8 cellular contexts compared by ENCODE assay signal in the genomic region with DNA sequence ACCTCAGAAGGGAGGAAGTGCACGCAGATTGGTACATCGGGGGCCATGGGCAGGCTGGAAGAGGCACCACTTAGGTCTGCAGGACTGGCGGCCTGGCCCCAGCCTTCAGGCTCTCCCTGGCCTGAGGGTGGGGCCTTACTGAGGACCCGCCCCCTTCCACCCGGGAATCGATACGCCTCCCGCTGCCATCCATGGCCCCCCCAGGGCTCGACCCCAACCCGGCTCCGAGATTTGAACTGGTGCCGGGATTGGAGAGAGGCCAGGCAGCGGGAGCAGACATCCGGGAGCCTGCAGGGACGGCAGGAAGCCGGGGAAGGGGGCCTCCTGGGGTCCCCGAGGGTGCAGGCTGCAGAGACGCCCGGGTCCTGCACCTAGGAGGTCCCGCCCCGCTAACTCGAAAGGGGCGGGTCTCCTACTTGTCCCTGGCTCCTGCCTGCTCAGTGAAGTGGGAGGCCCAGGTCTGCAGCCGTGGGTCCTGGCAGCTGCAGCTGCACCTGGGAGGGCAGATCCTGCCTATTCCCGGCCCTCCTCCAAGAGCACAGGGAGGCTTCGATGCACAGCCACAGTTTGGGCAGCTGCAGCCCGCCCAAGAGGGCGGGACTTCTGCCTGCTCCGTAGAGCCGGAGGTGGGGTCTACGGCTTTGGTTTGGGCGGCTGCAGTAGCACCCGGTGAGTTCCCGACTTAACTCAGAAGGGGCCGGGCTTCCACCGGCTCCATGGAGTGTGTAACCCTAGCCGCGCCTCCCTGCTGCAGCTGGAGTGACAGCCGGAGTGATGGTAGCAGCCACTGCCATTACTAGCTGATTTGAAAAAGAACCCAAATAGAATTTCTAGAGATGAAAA. TPM values are rescaled to one million over a fixed set of nuclear protein-coding genes. Genes with fewer than 3 reads are reported as not detected.
A peak's percentile ranks its signal among the peaks of the same experiment; 100 is the strongest.
DNase-seq lines count a peak whose midpoint lies in the region; ATAC-seq and TF ChIP-seq lines count a peak whose summit lies in the region.

No MANE protein-coding gene starts in this region.

- no peaks in the 10 kb centered on the region for H3K36me3 ChIP-seq in stomach smooth muscle (ENCODE audit: control insufficient read depth in 2 of 2, insufficient read depth in 2 of 2, low read length in 2 of 2)

- peak overlapping the region in 1 of 2 donors; percentile 29 for H3K9ac ChIP-seq in stomach smooth muscle (ENCODE audit: low read length in 2 of 2)

- no peak overlapping the region for H3K27ac ChIP-seq in stomach smooth muscle (ENCODE audit: low read length)

- no peak overlapping the region for H3K27ac Mint-ChIP-seq in IgD-negative memory B cell
- peak overlapping the region; percentile 76 to 81 for H3K27ac Mint-ChIP-seq in natural killer cell

- H3K4me1 ChIP-seq in stomach smooth muscle (ENCODE audit: control insufficient read depth, insufficient read depth, low read length), result peaks cover 8% of the 10 kb centered on the region

- H3K4me1 Mint-ChIP-seq in IgD-negative memory B cell, result peaks cover 5 to 15% (median 9%) of the 10 kb centered on the region in 3 donors
- H3K4me1 Mint-ChIP-seq in natural killer cell, result peaks cover 14% of the 10 kb centered on the region in 2 donors

- peak overlapping the region; percentile 63 for H3K4me3 ChIP-seq in fibroblast of pulmonary artery (replicated peaks; ENCODE audit: low read depth, low read length)
- peak overlapping the region; percentile 60 to 83 for H3K4me3 ChIP-seq in stomach smooth muscle (ENCODE audit: low read length in 2 of 2)

- no peak for TF ChIP-seq CTCF in fibroblast of pulmonary artery (IDR thresholded peaks at IDR 0.05; ENCODE audit: low read length, missing control alignments)
- TF ChIP-seq CTCF in natural killer cell (IDR thresholded peaks at IDR 0.05), result no peak

- DNase-seq in DMS53 (lab: John Stamatoyannopoulos, UW) (peak; percentile 99), activated T-helper 1 cell treated with Interleukin-2 at 50 U/mL for 16 hours (ENCODE audit: low read depth) (peak; percentile 43), fibroblast of pulmonary artery (ENCODE audit: low read depth) (peak; percentile 89), natural killer cell (peak; percentile 41)

- no peaks in the 10 kb centered on the region for H3K9me3 ChIP-seq in stomach smooth muscle (ENCODE audit: control insufficient read depth in 2 of 2, low read length in 2 of 2)

- H3K9me3 Mint-ChIP-seq in IgD-negative memory B cell (no peaks in the 10 kb centered on the region), natural killer cell (no peaks in the 10 kb centered on the region)

- peak; percentile 90 for ATAC-seq in GM21717 (IDR thresholded peaks at IDR 0.05; ENCODE audit: unreplicated experiment)
- peak; percentile 88 to 92 (median 90) for ATAC-seq in natural killer cell

- H3K27me3 Mint-ChIP-seq in IgD-negative memory B cell, result no peaks in the 10 kb centered on the region
- H3K27me3 Mint-ChIP-seq in natural killer cell (ENCODE audit: low read depth in 2 of 2), result no peaks in the 10 kb centered on the region

- peak overlapping the region; percentile 84 to 93 (median 89) for H3K4me3 Mint-ChIP-seq in IgD-negative memory B cell
- peak overlapping the region; percentile 84 for H3K4me3 Mint-ChIP-seq in natural killer cell

- intact Hi-C loops in natural killer cell (cut with micrococcal nuclease), result no loop called here

- H3K36me3 Mint-ChIP-seq in IgD-negative memory B cell (peaks cover 1% of the 10 kb centered on the region), natural killer cell (no peaks in the 10 kb centered on the region)

- no peaks in the 10 kb centered on the region for H3K27me3 ChIP-seq in stomach smooth muscle (ENCODE audit: control insufficient read depth in 1 of 2, insufficient read depth in 2 of 2, low read length in 2 of 2)

TF ChIP-seq in PFSK-1, 5 proteins besides CTCF, POLR2A, EP300 and RAD21:
- no peak for TF ChIP-seq TAF1 (IDR thresholded peaks at IDR 0.05; ENCODE audit: borderline replicate concordance, insufficient read depth, low read length)
- TF ChIP-seq SIN3A (IDR thresholded peaks at IDR 0.05; ENCODE audit: borderline replicate concordance, insufficient read depth, low read length), result peak; percentile 40; the same call in 1 of the 2 replicates
- TF ChIP-seq FOXP2 (optimal IDR thresholded peaks at IDR 0.05; ENCODE audit: borderline replicate concordance, extremely low read depth, extremely low read length, insufficient read depth), result peak; percentile 58
- peak; percentile 69; the same call in 1 of the 2 replicates for TF ChIP-seq POLR2AphosphoS5 (IDR thresholded peaks at IDR 0.05; ENCODE audit: low read depth, low read length)

RNA-seq across cellular contexts. Expression of a gene that starts 35.2 kb away (rescaled TPM):
- polyA plus RNA-seq in IgD-negative memory B cell, result 6.9 TPM
- 9.4 TPM for polyA plus RNA-seq in PFSK-1 (2012; ENCODE audit: insufficient read length, low read depth)
- 10 to 100 TPM in 2 of 3 donors, 1 to 10 TPM in 1; 8.0 to 12.1 (median 12.0) TPM for total RNA-seq in natural killer cell

RNA-seq across cellular contexts. Expression of a gene that starts 35.6 kb away (rescaled TPM):
- polyA plus RNA-seq in IgD-negative memory B cell, result not detected
- 0.94 TPM for polyA plus RNA-seq in PFSK-1 (2012; ENCODE audit: insufficient read length, low read depth)
- 1 to 10 TPM in 1 of 3 donors, under 1 TPM in 2; 0.75 to 2.1 (median 0.75) TPM for total RNA-seq in natural killer cell

RNA-seq across cellular contexts. Expression of a gene that starts 52.4 kb away (rescaled TPM):
- polyA plus RNA-seq in IgD-negative memory B cell, result 31.1 TPM
- polyA plus RNA-seq in PFSK-1 (2012; ENCODE audit: insufficient read length, low read depth), result 30.6 TPM
- total RNA-seq in natural killer cell, result 100 to 1,000 TPM; 188 to 242 (median 215) TPM

Comparison
In these comparisons a context has a peak if more than half of its experiments do, and no peak if none do; other contexts are left out.
1. DNase-seq: peak in every context shown above with its lines; median percentile 99 in DMS53; 89 in fibroblast of pulmonary artery; 43 in activated T-helper 1 cell treated with Interleukin-2 at 50 U/mL for 16 hours; 41 in natural killer cell.
2. H3K27ac Mint-ChIP-seq: peak in natural killer cell (2 of 2); none in IgD-negative memory B cell (0 of 3).